Comparison of ENCODE assay signal across 1 cellular context in genomic region chr1:15736666-15737229, GRCh38.
TF ChIP-seq lines count a peak whose summit lies in the region.

No MANE protein-coding gene starts in this region.

TF ChIP-seq in HepG2, 621 proteins besides CTCF, POLR2A, EP300 and RAD21:
- no peak for TF ChIP-seq MAFK (conservative IDR thresholded peaks at IDR 0.05 in 1 of 2, IDR thresholded peaks at IDR 0.05 in 1 of 2; ENCODE audit: low read length in 2 of 2)
- peak; percentile 2; the same call in 1 of the 2 replicates for TF ChIP-seq ZFY (CRISPR knock-in tag; IDR thresholded peaks at IDR 0.05)
- TF ChIP-seq, protein P1, sequence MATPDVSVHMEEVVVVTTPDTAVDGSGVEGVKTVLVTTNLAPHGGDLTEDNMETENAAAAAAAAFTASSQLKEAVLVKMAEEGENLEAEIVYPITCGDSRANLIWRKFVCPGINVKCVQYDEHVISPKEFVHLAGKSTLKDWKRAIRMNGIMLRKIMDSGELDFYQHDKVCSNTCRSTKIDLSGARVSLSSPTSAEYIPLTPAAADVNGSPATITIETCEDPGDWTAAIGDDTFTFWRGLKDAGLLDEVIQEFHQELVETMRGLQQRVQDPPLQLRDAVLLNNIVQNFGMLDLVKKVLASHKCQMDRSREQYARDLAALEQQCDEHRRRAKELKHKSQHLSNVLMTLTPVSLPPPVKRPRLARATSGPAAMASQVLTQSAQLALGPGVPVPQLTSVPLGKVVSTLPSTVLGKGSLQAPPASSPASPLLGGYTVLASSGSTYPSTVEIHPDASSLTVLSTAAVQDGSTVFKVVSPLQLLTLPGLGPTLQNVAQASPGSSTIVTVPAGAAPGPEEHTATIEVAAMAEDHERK (CRISPR knock-in tag; IDR thresholded peaks at IDR 0.05; ENCODE audit: low read depth), result no peak
- TF ChIP-seq, protein P2, sequence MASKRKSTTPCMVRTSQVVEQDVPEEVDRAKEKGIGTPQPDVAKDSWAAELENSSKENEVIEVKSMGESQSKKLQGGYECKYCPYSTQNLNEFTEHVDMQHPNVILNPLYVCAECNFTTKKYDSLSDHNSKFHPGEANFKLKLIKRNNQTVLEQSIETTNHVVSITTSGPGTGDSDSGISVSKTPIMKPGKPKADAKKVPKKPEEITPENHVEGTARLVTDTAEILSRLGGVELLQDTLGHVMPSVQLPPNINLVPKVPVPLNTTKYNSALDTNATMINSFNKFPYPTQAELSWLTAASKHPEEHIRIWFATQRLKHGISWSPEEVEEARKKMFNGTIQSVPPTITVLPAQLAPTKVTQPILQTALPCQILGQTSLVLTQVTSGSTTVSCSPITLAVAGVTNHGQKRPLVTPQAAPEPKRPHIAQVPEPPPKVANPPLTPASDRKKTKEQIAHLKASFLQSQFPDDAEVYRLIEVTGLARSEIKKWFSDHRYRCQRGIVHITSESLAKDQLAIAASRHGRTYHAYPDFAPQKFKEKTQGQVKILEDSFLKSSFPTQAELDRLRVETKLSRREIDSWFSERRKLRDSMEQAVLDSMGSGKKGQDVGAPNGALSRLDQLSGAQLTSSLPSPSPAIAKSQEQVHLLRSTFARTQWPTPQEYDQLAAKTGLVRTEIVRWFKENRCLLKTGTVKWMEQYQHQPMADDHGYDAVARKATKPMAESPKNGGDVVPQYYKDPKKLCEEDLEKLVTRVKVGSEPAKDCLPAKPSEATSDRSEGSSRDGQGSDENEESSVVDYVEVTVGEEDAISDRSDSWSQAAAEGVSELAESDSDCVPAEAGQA (IDR thresholded peaks at IDR 0.05; ENCODE audit: low read depth), result no peak
- TF ChIP-seq, protein P2 (CRISPR knock-in tag; IDR thresholded peaks at IDR 0.05; ENCODE audit: borderline replicate concordance), result no peak
- 0 out of 2 replicates have a peak, but pooled peaks have one; percentile 26 for TF ChIP-seq MEIS2 (CRISPR knock-in tag; IDR thresholded peaks at IDR 0.05)
- TF ChIP-seq ZNF619 (CRISPR knock-in tag; IDR thresholded peaks at IDR 0.05), result no peak
- no peak for TF ChIP-seq MLLT10 (CRISPR knock-in tag; IDR thresholded peaks at IDR 0.05)
- TF ChIP-seq, protein P3, sequence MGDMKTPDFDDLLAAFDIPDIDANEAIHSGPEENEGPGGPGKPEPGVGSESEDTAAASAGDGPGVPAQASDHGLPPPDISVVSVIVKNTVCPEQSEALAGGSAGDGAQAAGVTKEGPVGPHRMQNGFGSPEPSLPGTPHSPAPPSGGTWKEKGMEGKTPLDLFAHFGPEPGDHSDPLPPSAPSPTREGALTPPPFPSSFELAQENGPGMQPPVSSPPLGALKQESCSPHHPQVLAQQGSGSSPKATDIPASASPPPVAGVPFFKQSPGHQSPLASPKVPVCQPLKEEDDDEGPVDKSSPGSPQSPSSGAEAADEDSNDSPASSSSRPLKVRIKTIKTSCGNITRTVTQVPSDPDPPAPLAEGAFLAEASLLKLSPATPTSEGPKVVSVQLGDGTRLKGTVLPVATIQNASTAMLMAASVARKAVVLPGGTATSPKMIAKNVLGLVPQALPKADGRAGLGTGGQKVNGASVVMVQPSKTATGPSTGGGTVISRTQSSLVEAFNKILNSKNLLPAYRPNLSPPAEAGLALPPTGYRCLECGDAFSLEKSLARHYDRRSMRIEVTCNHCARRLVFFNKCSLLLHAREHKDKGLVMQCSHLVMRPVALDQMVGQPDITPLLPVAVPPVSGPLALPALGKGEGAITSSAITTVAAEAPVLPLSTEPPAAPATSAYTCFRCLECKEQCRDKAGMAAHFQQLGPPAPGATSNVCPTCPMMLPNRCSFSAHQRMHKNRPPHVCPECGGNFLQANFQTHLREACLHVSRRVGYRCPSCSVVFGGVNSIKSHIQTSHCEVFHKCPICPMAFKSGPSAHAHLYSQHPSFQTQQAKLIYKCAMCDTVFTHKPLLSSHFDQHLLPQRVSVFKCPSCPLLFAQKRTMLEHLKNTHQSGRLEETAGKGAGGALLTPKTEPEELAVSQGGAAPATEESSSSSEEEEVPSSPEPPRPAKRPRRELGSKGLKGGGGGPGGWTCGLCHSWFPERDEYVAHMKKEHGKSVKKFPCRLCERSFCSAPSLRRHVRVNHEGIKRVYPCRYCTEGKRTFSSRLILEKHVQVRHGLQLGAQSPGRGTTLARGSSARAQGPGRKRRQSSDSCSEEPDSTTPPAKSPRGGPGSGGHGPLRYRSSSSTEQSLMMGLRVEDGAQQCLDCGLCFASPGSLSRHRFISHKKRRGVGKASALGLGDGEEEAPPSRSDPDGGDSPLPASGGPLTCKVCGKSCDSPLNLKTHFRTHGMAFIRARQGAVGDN (CRISPR knock-in tag; IDR thresholded peaks at IDR 0.05), result peak; percentile 8
- no peak; the same call in 1 of the 2 replicates for TF ChIP-seq ZNF292 (CRISPR knock-in tag; IDR thresholded peaks at IDR 0.05; ENCODE audit: borderline replicate concordance, low read depth)
- TF ChIP-seq ZFX (CRISPR knock-in tag; IDR thresholded peaks at IDR 0.05; ENCODE audit: low read depth), result 0 out of 2 replicates have a peak, but pooled peaks have one; percentile 7
